Comparison of ENCODE assay signal across 1 cellular context in genomic region chr19:23436944-23437343, GRCh38.
TF ChIP-seq lines count a peak whose summit lies in the region.

No MANE protein-coding gene starts in this region.

TF ChIP-seq in GM23338, 12 proteins besides CTCF, POLR2A, EP300 and RAD21 (continued from another document):
- TF ChIP-seq REST (IDR thresholded peaks at IDR 0.05; ENCODE audit: unreplicated experiment) = no peak
- no peak for TF ChIP-seq ZNF462 (CRISPR knock-in tag; IDR thresholded peaks at IDR 0.05)
- TF ChIP-seq STAT1 (IDR thresholded peaks at IDR 0.05; ENCODE audit: unreplicated experiment) = no peak
- TF ChIP-seq CREB1 (CRISPR knock-in tag; IDR thresholded peaks at IDR 0.05; ENCODE audit: low read depth) = no peak
- TF ChIP-seq JUNB (IDR thresholded peaks at IDR 0.05; ENCODE audit: unreplicated experiment) = no peak
- TF ChIP-seq EZH2 (IDR thresholded peaks at IDR 0.05; ENCODE audit: low read depth, unreplicated experiment) = no peak
